In genomic region chr20:10940941-10941340, GRCh38 we compare ENCODE assay signal across 16 cellular contexts.
A peak's percentile ranks its signal among the peaks of the same experiment; 100 is the strongest.
DNase-seq lines count a peak whose midpoint lies in the region; ATAC-seq and TF ChIP-seq lines count a peak whose summit lies in the region.
"Had no signal": no experiment of that assay in that cellular context is flagged by ENCODE, and none has a peak within 500 bp of the region (broad histone marks: within the 10 kb centered on the region; RNA-seq: fewer than 3 reads in every experiment).

No MANE protein-coding gene starts in this region.

- peak overlapping the region; percentile 36 for H2AFZ ChIP-seq in IMR-90 (replicated peaks; ENCODE audit: low read length, poor library complexity)

- H4K91ac ChIP-seq in IMR-90 (ENCODE audit: insufficient read depth, low read depth, low read length): no peak overlapping the region

- H3K4ac ChIP-seq in IMR-90 (ENCODE audit: low read depth, low read length): no peak overlapping the region

- no peak overlapping the region for H3K56ac ChIP-seq in IMR-90 (ENCODE audit: extremely low read depth, insufficient read depth, low read length)

- H2BK120ac ChIP-seq in IMR-90 (ENCODE audit: low read depth, low read length): no peak overlapping the region

- H3K23ac ChIP-seq in IMR-90 (ENCODE audit: low read depth, low read length): no peak overlapping the region

- 82% methylated on average over 3 of the region's 4 CpGs; no CpG with 5 or more reads in 1 of the 2 experiments for WGBS in IMR-90 (ENCODE audit: extremely low coverage in 2 of 2, insufficient read length in 1 of 2), 2 experiments

- in situ Hi-C loops in IMR-90 (cut with MboI; ENCODE audit: low sequenced_read_pairs): no loop called here

- H2AK5ac ChIP-seq in IMR-90 (ENCODE audit: low read depth, low read length): no peak overlapping the region

- TF ChIP-seq POLR2A in IMR-90 (IDR thresholded peaks at IDR 0.05; ENCODE audit: low read depth, low read length): no peak

- H3K4me2 ChIP-seq in IMR-90 (ENCODE audit: low read depth, low read length): no peak overlapping the region

- no peak overlapping the region for H3K9ac ChIP-seq in IMR-90 (ENCODE audit: low read depth, low read length)

- H3K27me3 ChIP-seq in IMR-90 (ENCODE audit: control insufficient read depth, insufficient read depth, low read length): no peaks in the 10 kb centered on the region
- H3K27me3 ChIP-seq in foreskin keratinocyte: no peaks in the 10 kb centered on the region
- H3K27me3 ChIP-seq: ascending aorta, suprapubic skin had no signal

- POLR2A ChIA-PET in IMR-90 (lab: Charles Lee; ENCODE audit: unreplicated experiment): no interaction called here

- H3K27ac ChIP-seq in IMR-90 (ENCODE audit: insufficient read depth, low read length) (no peak overlapping the region), foreskin keratinocyte (no peak overlapping the region)
- H3K27ac ChIP-seq: ascending aorta, suprapubic skin had no signal

- H4K8ac ChIP-seq in IMR-90 (ENCODE audit: low read depth in 2 of 2, low read length in 2 of 2): no peak overlapping the region

- CTCF ChIA-PET in IMR-90 (lab: Yijun Ruan, JAX): no interaction called here

- TF ChIP-seq CTCF in IMR-90 (conservative IDR thresholded peaks at IDR 0.05; ENCODE audit: low read depth, low read length): no peak
- no peak for TF ChIP-seq CTCF in foreskin keratinocyte (conservative IDR thresholded peaks at IDR 0.05)

- no peaks in the 10 kb centered on the region for H3K9me3 ChIP-seq in IMR-90 (ENCODE audit: control insufficient read depth, insufficient read depth, low read length)
- H3K9me3 ChIP-seq: ascending aorta, suprapubic skin had no signal

- H3K4me1 ChIP-seq in IMR-90 (ENCODE audit: control insufficient read depth, insufficient read depth, low read length) (no peaks in the 10 kb centered on the region), foreskin keratinocyte (peaks cover 11% of the 10 kb centered on the region)
- H3K4me1 ChIP-seq: suprapubic skin had no signal

- dilution Hi-C loops in IMR-90 (cut with HindIII; ENCODE audit: low sequenced_read_pairs, unreplicated experiment): no loop called here

- no peak overlapping the region for H2BK15ac ChIP-seq in IMR-90 (ENCODE audit: low read depth, low read length)

- H4K5ac ChIP-seq in IMR-90 (ENCODE audit: low read depth, low read length): no peak overlapping the region

- no peaks in the 10 kb centered on the region for H3K79me1 ChIP-seq in IMR-90 (ENCODE audit: low read depth in 1 of 2, low read length in 2 of 2)

- no peaks in the 10 kb centered on the region for H4K20me1 ChIP-seq in IMR-90 (ENCODE audit: insufficient read depth, low read length)

- TF ChIP-seq RAD21 in IMR-90 (IDR thresholded peaks at IDR 0.05; ENCODE audit: low read length): no peak

- H3K14ac ChIP-seq in IMR-90 (replicated peaks; ENCODE audit: low read depth, low read length): no peak overlapping the region

- DNase-seq in IMR-90 (no peak), CD1c-positive myeloid dendritic cell (ENCODE audit: extremely low spot score) (no peak), foreskin keratinocyte (no peak), HCEC 1CT (no peak), sciatic nerve (ENCODE audit: low spot score) (no peak)
- DNase-seq: C1 segment of cervical spinal cord; effector CD8-positive, alpha-beta T cell; head of caudate nucleus; left ventricle myocardium superior; NCI-H1694 treated with DMSO at 0.1 percent for 48 hours; stimulated activated CD4-positive, alpha-beta T cell treated with anti-CD3 and anti-CD28 coated beads, Interleukin-4, amount 100 ng/mL, for 24 hours had no signal

- no peak overlapping the region for H2AK9ac ChIP-seq in IMR-90 (replicated peaks; ENCODE audit: low read depth, low read length, poor library complexity)

- no TSS peak for BruUV-seq in IMR-90 (replicated peaks; lab: Mats Ljungman, UMichigan)

- H3K9me1 ChIP-seq in IMR-90 (ENCODE audit: insufficient read depth, low read length): no peaks in the 10 kb centered on the region

- no peak overlapping the region for H2BK5ac ChIP-seq in IMR-90 (ENCODE audit: low read depth, low read length, poor library complexity, severe bottlenecking)

- intact Hi-C loops in IMR-90 (cut with micrococcal nuclease): no loop called here
- intact Hi-C loops in sciatic nerve (cut with DNase I): no loop called here

- H3K4me3 ChIP-seq in IMR-90 (ENCODE audit: insufficient read depth, low read depth, low read length): no peak overlapping the region
- H3K4me3 ChIP-seq: ascending aorta, suprapubic skin had no signal

- H3K18ac ChIP-seq in IMR-90 (ENCODE audit: low read depth, low read length): no peak overlapping the region

- H2BK20ac ChIP-seq in IMR-90 (ENCODE audit: low read depth, low read length): no peak overlapping the region

- H3K36me3 ChIP-seq in IMR-90 (ENCODE audit: control insufficient read depth, insufficient read depth, low read length): no peaks in the 10 kb centered on the region
- H3K36me3 ChIP-seq: ascending aorta, suprapubic skin had no signal

- peak; percentile 93 for ATAC-seq in GM18861 (IDR thresholded peaks at IDR 0.05; ENCODE audit: unreplicated experiment)
- ATAC-seq in GM21390 (IDR thresholded peaks at IDR 0.05; ENCODE audit: unreplicated experiment): peak; percentile 98
- peak; percentile 93 for ATAC-seq in HG02981 (IDR thresholded peaks at IDR 0.05; ENCODE audit: unreplicated experiment)
- ATAC-seq in IMR-90 (ENCODE audit: low read depth): no peak
- no peak for ATAC-seq in foreskin keratinocyte
- no peak for ATAC-seq in sciatic nerve
- ATAC-seq: left ventricle myocardium superior had no signal

TF ChIP-seq in IMR-90, 13 proteins besides CTCF, POLR2A, EP300 and RAD21:
- TF ChIP-seq FOS (IDR thresholded peaks at IDR 0.05; ENCODE audit: low read depth, low read length): no peak
- no peak for TF ChIP-seq CEBPB (IDR thresholded peaks at IDR 0.05; ENCODE audit: low read depth, low read length)
- TF ChIP-seq MAFK (IDR thresholded peaks at IDR 0.05; ENCODE audit: low read depth, low read length): no peak
- TF ChIP-seq RCOR1 (IDR thresholded peaks at IDR 0.05; ENCODE audit: insufficient replicate concordance, low read length): no peak
- no peak for TF ChIP-seq MAZ (IDR thresholded peaks at IDR 0.05; ENCODE audit: borderline replicate concordance, low read depth, low read length)
- no peak for TF ChIP-seq MXI1 (IDR thresholded peaks at IDR 0.05; ENCODE audit: borderline replicate concordance, low read depth, low read length)
- TF ChIP-seq BHLHE40 (IDR thresholded peaks at IDR 0.05; ENCODE audit: low read depth, low read length): no peak
- TF ChIP-seq RFX5 (IDR thresholded peaks at IDR 0.05; ENCODE audit: low read depth, low read length): no peak
- no peak for TF ChIP-seq SMC3 (IDR thresholded peaks at IDR 0.05; ENCODE audit: low read depth, low read length)
- no peak for TF ChIP-seq NFE2L2 (IDR thresholded peaks at IDR 0.05; ENCODE audit: low read depth, low read length)
- TF ChIP-seq CHD1 (IDR thresholded peaks at IDR 0.05; ENCODE audit: low read depth, low read length): no peak
- no peak for TF ChIP-seq ELK1 (IDR thresholded peaks at IDR 0.05; ENCODE audit: borderline replicate concordance, low read depth, low read length)
- TF ChIP-seq USF2 (IDR thresholded peaks at IDR 0.05; ENCODE audit: low read depth, low read length): no peak

Comparison
In these comparisons a context has a peak if more than half of its experiments do, and no peak if none do; other contexts are left out.
1. ATAC-seq: peak in GM18861 (single experiment), GM21390 (single experiment) and HG02981 (single experiment); none in IMR-90 (single experiment), foreskin keratinocyte (single experiment) and sciatic nerve (single experiment).